ENCODE assay signal across 8 cellular contexts in the genomic region with DNA sequence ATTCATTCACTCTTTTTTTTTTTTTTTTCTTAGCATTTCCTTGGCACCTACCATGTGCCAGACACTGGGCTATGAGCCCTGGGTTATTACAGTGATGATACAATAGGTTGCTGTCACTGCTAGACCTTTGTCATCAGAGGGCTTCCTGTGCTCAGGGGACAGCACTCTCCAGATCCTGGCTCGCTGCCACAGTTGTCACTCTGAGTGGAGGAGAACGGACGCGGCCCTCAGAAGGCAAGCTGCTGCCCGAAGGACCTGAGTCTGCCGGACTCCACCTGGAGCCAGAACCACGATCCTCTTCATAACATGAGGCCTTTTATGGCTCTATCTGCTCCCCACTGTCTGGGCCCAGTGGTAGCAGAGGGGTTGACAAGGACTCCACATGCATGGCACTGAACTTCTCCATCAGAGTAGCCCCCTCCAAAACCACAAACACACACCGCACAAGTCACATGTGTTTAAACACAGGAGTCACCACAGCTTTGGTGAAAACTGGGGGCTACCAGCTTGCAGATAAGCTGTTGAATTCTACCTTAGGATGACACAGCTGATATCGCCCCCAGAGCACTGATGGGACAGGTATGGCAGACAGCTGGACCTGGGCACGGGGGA.
DNase-seq lines count a peak whose midpoint lies in the region; ATAC-seq, FAIRE-seq and TF ChIP-seq lines count a peak whose summit lies in the region.

No MANE protein-coding gene starts in this region.

- H3K4me1 ChIP-seq in GM12878 (ENCODE audit: control insufficient read depth, insufficient read depth, low read length): peaks cover 15% of the 10 kb centered on the region
- peaks cover 11 to 13% of the 10 kb centered on the region in 2 experiments for H3K4me1 ChIP-seq in trophoblast cell (ENCODE audit: control insufficient read depth in 1 of 2, insufficient read depth in 2 of 2, low read length in 2 of 2)

- H4K20me1 ChIP-seq in GM12878 (ENCODE audit: control insufficient read depth, insufficient read depth): no peaks in the 10 kb centered on the region

- H3K4me3 ChIP-seq in GM12878 (no peak overlapping the region), trophoblast cell (ENCODE audit: low read depth, low read length) (no peak overlapping the region)

- H3K4me2 ChIP-seq in GM12878 (ENCODE audit: control insufficient read depth, insufficient read depth): no peak overlapping the region
- no peak overlapping the region for H3K4me2 ChIP-seq in trophoblast cell (ENCODE audit: low read length)

- no TSS peak for BruUV-seq in GM12878 (replicated peaks; lab: Mats Ljungman, UMichigan)

- intact Hi-C loops in activated B cell treated with CpG ODN at 0.5 μM for 24 hours (cut with micrococcal nuclease): loop anchor here (2.0 to 10.0 kb wide), 5 partner anchors 19 to 609 kb away; a partner anchor contains a TSS
- intact Hi-C loops in GM12878 (cut with micrococcal nuclease; ENCODE audit: unreplicated experiment): no loop called here

- H3K27ac Mint-ChIP-seq in activated B cell treated with CpG ODN at 0.5 μM for 24 hours: peak overlapping the region; percentile 89

- no peak for TF ChIP-seq POLR2A in GM12878 (IDR thresholded peaks at IDR 0.05; ENCODE audit: low read depth, low read length)

- no peak overlapping the region for H3K4me3 Mint-ChIP-seq in activated B cell treated with CpG ODN at 0.5 μM for 24 hours

- H3K9me3 ChIP-seq in GM12878 (replicated peaks; ENCODE audit: control insufficient read depth, insufficient read depth, low read length) (no peaks in the 10 kb centered on the region), trophoblast cell (ENCODE audit: insufficient read depth, low read depth, low read length) (peaks cover 2% of the 10 kb centered on the region)

- no peaks in the 10 kb centered on the region for H3K27me3 Mint-ChIP-seq in activated B cell treated with CpG ODN at 0.5 μM for 24 hours

- no peak overlapping the region for H3K14ac ChIP-seq in trophoblast cell (ENCODE audit: low read length)

- TF ChIP-seq CTCF in activated B cell treated with CpG ODN at 0.5 μM for 24 hours (IDR thresholded peaks at IDR 0.05) (no peak), GM12878 (IDR thresholded peaks at IDR 0.05 in 2 of 3, conservative IDR thresholded peaks at IDR 0.05 in 1 of 3; ENCODE audit: control insufficient read depth in 2 of 3, extremely low read depth in 1 of 3, insufficient read depth in 1 of 3, low read depth in 3 of 3, low read length in 3 of 3) (no peak)

- H3K4ac ChIP-seq in trophoblast cell (ENCODE audit: low read depth, low read length): no peak overlapping the region

- FAIRE-seq in GM12878 (lab: Jason Lieb, UNC): no peak

- H3K27me3 ChIP-seq in GM12878 (replicated peaks in 1 of 2; ENCODE audit: control insufficient read depth in 2 of 2, insufficient read depth in 2 of 2, low read length in 1 of 2) (no peaks in the 10 kb centered on the region), trophoblast cell (ENCODE audit: insufficient read depth, low read length) (no peaks in the 10 kb centered on the region)

- 97% methylated on average over 10 of the region's 10 CpGs for WGBS in GM12878 (ENCODE audit: insufficient coverage, insufficient replicate concordance, low lambda C conversion rate, missing lambda C conversion rate)
- no CpG with 5 or more reads among the region's 10 CpGs for WGBS in trophoblast cell (ENCODE audit: extremely low coverage, insufficient coverage, insufficient read length)

- H2BK120ac ChIP-seq in trophoblast cell (ENCODE audit: insufficient read depth, low read length, poor library complexity): no peak overlapping the region

- CTCF ChIA-PET in activated B cell treated with CpG ODN at 0.5 μM for 24 hours (lab: Charles Lee) (interaction anchor here (0.8 kb wide), 1 partner anchor 109 kb away, joined by 3 read pairs; no protein-coding TSS in a partner anchor), GM12878 (lab: Yijun Ruan, JAX) (interaction anchor here (1.0 to 2.2 kb wide), 3 partner anchors 14 to 85 kb away, joined by 5 to 12 read pairs (median 5); no protein-coding TSS in a partner anchor)

- H3K79me2 ChIP-seq in GM12878 (ENCODE audit: control insufficient read depth, insufficient read depth, low read length) (no peaks in the 10 kb centered on the region), trophoblast cell (ENCODE audit: control insufficient read depth, insufficient read depth, low read length, poor library complexity) (no peaks in the 10 kb centered on the region)

- peak overlapping the region; percentile 31 for H2AFZ ChIP-seq in GM12878 (ENCODE audit: control insufficient read depth, low read depth, low read length)
- no peak overlapping the region for H2AFZ ChIP-seq in trophoblast cell (ENCODE audit: insufficient read depth, low read length, poor library complexity)

- DNase-seq in KBM-7: peak; percentile 75
- DNase-seq in activated B cell treated with CpG ODN at 0.5 μM for 24 hours: no peak
- no peak for DNase-seq in GM12878 (ENCODE audit: low read depth, low spot score)
- DNase-seq in stimulated activated CD8-positive, alpha-beta memory T cell treated with anti-CD3 and anti-CD28 coated beads, Interleukin-15, amount 100 ng/mL, for 48 hours (ENCODE audit: low read depth in 2 of 2): peak; percentile 34 to 38
- no peak for DNase-seq in trophoblast cell
- no peak for DNase-seq in G401 (ENCODE audit: low spot score)
- no peak for DNase-seq in RPMI8226

- no peak overlapping the region for H3K23ac ChIP-seq in trophoblast cell (ENCODE audit: low read length)

- no peak overlapping the region for H4K12ac ChIP-seq in trophoblast cell (ENCODE audit: low read depth, low read length)

- H2AK5ac ChIP-seq in trophoblast cell (ENCODE audit: low read length): no peak overlapping the region

- H3K27ac ChIP-seq in GM12878 (ENCODE audit: control insufficient read depth, insufficient read depth) (no peak overlapping the region), trophoblast cell (ENCODE audit: low read depth, low read length) (no peak overlapping the region)

- H3K36me3 ChIP-seq in GM12878 (ENCODE audit: control insufficient read depth in 2 of 2, insufficient read depth in 2 of 2, low read length in 1 of 2) (no peaks in the 10 kb centered on the region), trophoblast cell (ENCODE audit: control insufficient read depth in 1 of 2, insufficient read depth in 2 of 2, low read length in 2 of 2) (no peaks in the 10 kb centered on the region)

- SMC1A ChIA-PET in GM12878 (lab: Charles Lee; ENCODE audit: uncharacterized antibody, unreplicated experiment): no interaction called here

- H3K9ac ChIP-seq in GM12878 (ENCODE audit: control insufficient read depth, insufficient read depth, low read length): no peak overlapping the region
- H3K9ac ChIP-seq in trophoblast cell (ENCODE audit: low read length): no peak overlapping the region

- H3K79me1 ChIP-seq in trophoblast cell (ENCODE audit: low read length): peaks cover 2% of the 10 kb centered on the region

- RAD21 ChIA-PET in GM12878 (lab: Charles Lee; ENCODE audit: unreplicated experiment): interaction anchor here (1.0 to 1.7 kb wide), 3 partner anchors 131 to 366 kb away, joined by 3 to 4 read pairs (median 3); no protein-coding TSS in a partner anchor

- POLR2A ChIA-PET in activated B cell treated with CpG ODN at 0.5 μM for 24 hours (lab: Charles Lee) (interaction anchor here (0.5 to 3.8 kb wide), 3 partner anchors 13 to 271 kb away, joined by 4 to 21 read pairs (median 5); no protein-coding TSS in a partner anchor), GM12878 (lab: Charles Lee) (interaction anchor here (0.6 kb wide), 1 partner anchor 346 kb away, joined by 3 read pairs; no protein-coding TSS in a partner anchor)

- no peaks in the 10 kb centered on the region for H3K9me3 Mint-ChIP-seq in activated B cell treated with CpG ODN at 0.5 μM for 24 hours

- in situ Hi-C loops in KBM-7 (cut with MboI; ENCODE audit: low pct_unique_long_range_greater_than_20kb, low sequenced_read_pairs): no loop called here
- in situ Hi-C loops in GM12878 (cut with MboI): no loop called here
- in situ Hi-C loops in G401 (cut with HindIII; ENCODE audit: low sequenced_read_pairs): no loop called here

- no peak overlapping the region for H4K91ac ChIP-seq in trophoblast cell (ENCODE audit: low read depth, low read length)

- no peak for TF ChIP-seq RAD21 in GM12878 (IDR thresholded peaks at IDR 0.05; ENCODE audit: insufficient read depth, low read depth, low read length)

- ATAC-seq in activated B cell treated with CpG ODN at 0.5 μM for 24 hours (ENCODE audit: low read depth): no peak
- no peak for ATAC-seq in GM12878
- ATAC-seq in HG03139 (IDR thresholded peaks at IDR 0.05; ENCODE audit: unreplicated experiment): no peak

- no peak for TF ChIP-seq EP300 in GM12878 (IDR thresholded peaks at IDR 0.05; ENCODE audit: borderline replicate concordance in 1 of 2, control insufficient read depth in 1 of 2, low read depth in 2 of 2, low read length in 2 of 2)

- H3K4me1 Mint-ChIP-seq in activated B cell treated with CpG ODN at 0.5 μM for 24 hours: peaks cover 72% of the 10 kb centered on the region

- H2BK12ac ChIP-seq in trophoblast cell (ENCODE audit: low read length): no peak overlapping the region

- H4K8ac ChIP-seq in trophoblast cell (ENCODE audit: low read depth, low read length): no peak overlapping the region

- no peak overlapping the region for H2BK5ac ChIP-seq in trophoblast cell (ENCODE audit: low read depth, low read length, poor library complexity)

- peaks cover 2% of the 10 kb centered on the region for H3K36me3 Mint-ChIP-seq in activated B cell treated with CpG ODN at 0.5 μM for 24 hours (ENCODE audit: low read depth)

- H3K18ac ChIP-seq in trophoblast cell (ENCODE audit: low read length): no peak overlapping the region

TF ChIP-seq in GM12878, 131 proteins besides CTCF, POLR2A, EP300 and RAD21:
- TF ChIP-seq DPF2 (IDR thresholded peaks at IDR 0.05) (no peak), CBX5 (IDR thresholded peaks at IDR 0.05; ENCODE audit: low read depth) (no peak), RUNX3 (IDR thresholded peaks at IDR 0.05; ENCODE audit: low read length) (peak; percentile 29)

Comparison
In these comparisons a context has a peak if more than half of its experiments do, and no peak if none do; other contexts are left out.
1. DNase-seq: peak in KBM-7 (single experiment) and stimulated activated CD8-positive, alpha-beta memory T cell treated with anti-CD3 and anti-CD28 coated beads, Interleukin-15, amount 100 ng/mL, for 48 hours (2 of 2); none in activated B cell treated with CpG ODN at 0.5 μM for 24 hours (single experiment), GM12878 (single experiment), trophoblast cell (0 of 2), G401 (single experiment) and RPMI8226 (single experiment).